In genomic region chr2:239401450-239402227, GRCh38 we compare ENCODE assay signal across 8 cellular contexts. TPM values are rescaled to one million over a fixed set of nuclear protein-coding genes. Genes with fewer than 3 reads are reported as not detected.
DNase-seq lines count a peak whose midpoint lies in the region; ATAC-seq and TF ChIP-seq lines count a peak whose summit lies in the region.

No MANE protein-coding gene starts in this region.

- H3K4me1 Mint-ChIP-seq in CD4-positive, CD25-positive, alpha-beta regulatory T cell, result peaks cover 0 to 46% (median 14%) of the 10 kb centered on the region in 4 donors

- H3K27me3 Mint-ChIP-seq in CD4-positive, CD25-positive, alpha-beta regulatory T cell, result peaks cover 17% of the 10 kb centered on the region

- H3K9me3 ChIP-seq in CD4-positive, CD25-positive, alpha-beta regulatory T cell (ENCODE audit: control insufficient read depth in 2 of 2, low read length in 2 of 2), result no peaks in the 10 kb centered on the region
- H3K9me3 ChIP-seq in right lobe of liver, result no peaks in the 10 kb centered on the region

- H3K27ac Mint-ChIP-seq in CD4-positive, CD25-positive, alpha-beta regulatory T cell, result peak overlapping the region; percentile 97 to 99 (median 97)

- no peaks in the 10 kb centered on the region for H3K36me3 ChIP-seq in CD4-positive, CD25-positive, alpha-beta regulatory T cell (ENCODE audit: control insufficient read depth, insufficient read depth, low read length)
- H3K36me3 ChIP-seq in right lobe of liver, result no peaks in the 10 kb centered on the region

- intact Hi-C loops in right lobe of liver (cut with DNase I), result no loop called here

- H3K27ac ChIP-seq in CD4-positive, CD25-positive, alpha-beta regulatory T cell (ENCODE audit: insufficient read depth, low read length, poor library complexity, severe bottlenecking), result peak overlapping the region; percentile 99
- H3K27ac ChIP-seq in right lobe of liver, result peak overlapping the region; percentile 98 to 100 (median 100)

- peak in 1 of 4 donors; percentile 2 for TF ChIP-seq CTCF in right lobe of liver (IDR thresholded peaks at IDR 0.05)

- 2% methylated on average over 26 of the region's 86 CpGs for WGBS in right lobe of liver (ENCODE audit: insufficient coverage, low coverage, low lambda C conversion rate, missing lambda C conversion rate)

- no peaks in the 10 kb centered on the region for H3K36me3 Mint-ChIP-seq in CD4-positive, CD25-positive, alpha-beta regulatory T cell

- H3K9me3 Mint-ChIP-seq in CD4-positive, CD25-positive, alpha-beta regulatory T cell, result no peaks in the 10 kb centered on the region

- peak; percentile 51 to 54 for ATAC-seq in CD4-positive, CD25-positive, alpha-beta regulatory T cell (ENCODE audit: low read depth in 2 of 2)
- ATAC-seq in GM19351 (IDR thresholded peaks at IDR 0.05; ENCODE audit: unreplicated experiment), result peak; percentile 45
- ATAC-seq in HG03469 (IDR thresholded peaks at IDR 0.05; ENCODE audit: unreplicated experiment), result peak; percentile 45
- peak; percentile 80 to 82 (median 81) for ATAC-seq in right lobe of liver

- H3K27me3 ChIP-seq in CD4-positive, CD25-positive, alpha-beta regulatory T cell (ENCODE audit: control insufficient read depth, insufficient read depth, low read length), result no peaks in the 10 kb centered on the region
- H3K27me3 ChIP-seq in right lobe of liver, result no peaks in the 10 kb centered on the region

- H3K4me3 ChIP-seq in CD4-positive, CD25-positive, alpha-beta regulatory T cell (ENCODE audit: low read depth, low read length), result peak overlapping the region; percentile 69
- peak overlapping the region; percentile 67 to 95 (median 89) for H3K4me3 ChIP-seq in right lobe of liver

- H3K4me1 ChIP-seq in CD4-positive, CD25-positive, alpha-beta regulatory T cell (ENCODE audit: control insufficient read depth, insufficient read depth, low read length, poor library complexity, severe bottlenecking), result peaks cover 18% of the 10 kb centered on the region
- H3K4me1 ChIP-seq in right lobe of liver, result no peaks in the 10 kb centered on the region

- DNase-seq in CD4-positive, CD25-positive, alpha-beta regulatory T cell, result peak; percentile 89 to 98 (median 96)
- peak; percentile 21 for DNase-seq in NCI-H524 treated with DMSO at 0.1 percent for 48 hours (lab: John Stamatoyannopoulos, UW)
- peak; percentile 94 for DNase-seq in activated CD4-positive, alpha-beta T cell treated with anti-CD3 and anti-CD28 coated beads for 48 hours
- peak; percentile 96 for DNase-seq in dermis blood vessel endothelial cell
- DNase-seq in right lobe of liver, result peak; percentile 96 to 97 (median 96)
- peak; percentile 92 for DNase-seq in stimulated activated CD4-positive, alpha-beta T cell treated with anti-CD3 and anti-CD28 coated beads, Interleukin-4, amount 100 ng/mL, for 1 hour

- peak overlapping the region; percentile 93 to 98 (median 96) for H3K4me3 Mint-ChIP-seq in CD4-positive, CD25-positive, alpha-beta regulatory T cell

- TF ChIP-seq POLR2A in right lobe of liver (IDR thresholded peaks at IDR 0.05), result peak; percentile 98

RNA-seq across cellular contexts. Expression of gene HDAC4, which starts 0.8 kb away (rescaled TPM):
- 118 TPM for total RNA-seq in CD4-positive, CD25-positive, alpha-beta regulatory T cell
- polyA plus RNA-seq in CD4-positive, CD25-positive, alpha-beta regulatory T cell, result 1 to 10 TPM; 6.5 to 9.0 (median 7.9) TPM
- 17.4 and 25.2 TPM in 2 replicates for total RNA-seq in dermis blood vessel endothelial cell
- 10 to 100 TPM in 5 of 6 experiments, 1 to 10 TPM in 1; 8.9 to 22.4 (median 14.7) TPM for total RNA-seq in right lobe of liver

Comparison
In these comparisons a context has a peak if more than half of its experiments do, and no peak if none do; other contexts are left out.
1. Peak in every context shown above with its lines: DNase-seq, ATAC-seq, H3K4me3 ChIP-seq and H3K27ac ChIP-seq.
2. DNase-seq: peak in every context shown above with its lines; median percentile 96 in CD4-positive, CD25-positive, alpha-beta regulatory T cell; 96 in dermis blood vessel endothelial cell; 96 in right lobe of liver; 94 in activated CD4-positive, alpha-beta T cell treated with anti-CD3 and anti-CD28 coated beads for 48 hours; 92 in stimulated activated CD4-positive, alpha-beta T cell treated with anti-CD3 and anti-CD28 coated beads, Interleukin-4, amount 100 ng/mL, for 1 hour; 21 in NCI-H524 treated with DMSO at 0.1 percent for 48 hours.